27 cellular contexts compared by ENCODE assay signal in genomic region chr1:150056407-150056806, GRCh38.
"Had no signal": no experiment of that assay in that cellular context is flagged by ENCODE, and none has a peak within 500 bp of the region (broad histone marks: within the 10 kb centered on the region; RNA-seq: fewer than 3 reads in every experiment).

No MANE protein-coding gene starts in this region.

- H3K27ac Mint-ChIP-seq: activated CD4-positive, alpha-beta memory T cell treated with anti-CD3 and anti-CD28 coated beads for 36 hours; activated CD4-positive, alpha-beta T cell treated with anti-CD3 and anti-CD28 coated beads, Interleukin-2, amount 10 ng/mL, durations not matched to agents 7 days and 5 days; activated naive CD4-positive, alpha-beta T cell treated with anti-CD3 and anti-CD28 coated beads, Interleukin-2, amount 50 U/mL, for 72 hours; activated naive CD8-positive, alpha-beta T cell treated with anti-CD3 and anti-CD28 coated beads, Interleukin-2, amount 50 U/mL, for 24 hours; T-cell had no signal

- H3K4me1 ChIP-seq: body of pancreas, SJSA1 had no signal

- H3K36me3 Mint-ChIP-seq: activated CD4-positive, alpha-beta memory T cell treated with anti-CD3 and anti-CD28 coated beads for 36 hours; activated naive CD4-positive, alpha-beta T cell treated with anti-CD3 and anti-CD28 coated beads, Interleukin-2, amount 50 U/mL, for 72 hours; T-cell had no signal

- H3K36me3 ChIP-seq: ascending aorta, SJSA1 had no signal

- H3K9me3 Mint-ChIP-seq: activated CD4-positive, alpha-beta memory T cell treated with anti-CD3 and anti-CD28 coated beads for 36 hours; activated CD4-positive, alpha-beta T cell treated with anti-CD3 and anti-CD28 coated beads, Interleukin-2, amount 10 ng/mL, durations not matched to agents 7 days and 5 days; activated naive CD4-positive, alpha-beta T cell treated with anti-CD3 and anti-CD28 coated beads, Interleukin-2, amount 50 U/mL, for 72 hours; activated naive CD8-positive, alpha-beta T cell treated with anti-CD3 and anti-CD28 coated beads, Interleukin-2, amount 50 U/mL, for 24 hours; activated T-cell treated with anti-CD3 and anti-CD28 coated beads, Interleukin-2, amount 50 U/mL, for 4 hours; T-cell had no signal

- H3K27me3 ChIP-seq: ascending aorta, body of pancreas, SJSA1 had no signal

- DNase-seq: activated CD4-positive, alpha-beta memory T cell treated with anti-CD3 and anti-CD28 coated beads for 36 hours; activated CD4-positive, alpha-beta T cell treated with anti-CD3 and anti-CD28 coated beads, Interleukin-2, amount 10 ng/mL, durations not matched to agents 7 days and 5 days; activated CD4-positive, CD25-positive, alpha-beta regulatory T cell; activated CD8-positive, alpha-beta memory T cell treated with anti-CD3 and anti-CD28 coated beads for 24 hours; activated effector memory CD4-positive, alpha-beta T cell treated with anti-CD3 and anti-CD28 coated beads, Interleukin-2, amount 50 U/mL, for 16 hours; activated naive CD4-positive, alpha-beta T cell treated with Interleukin-2 at 50 U/mL for 16 hours; activated naive CD8-positive, alpha-beta T cell treated with anti-CD3 and anti-CD28 coated beads, Interleukin-2, amount 50 U/mL, for 24 hours; activated T-cell treated with anti-CD3 and anti-CD28 coated beads, Interleukin-2, amount 50 U/mL, for 4 hours; amniotic stem cell; body of pancreas; central memory CD4-positive, alpha-beta T cell; Karpas-422; MM.1S; NCI-H1105; NCI-H1436; NCI-H187; NCI-H2081; NCI-H446; NCI-H524; T-cell; T-helper 2 cell; T1000 had no signal

- H3K4me3 Mint-ChIP-seq: activated CD4-positive, alpha-beta memory T cell treated with anti-CD3 and anti-CD28 coated beads for 36 hours; activated CD4-positive, alpha-beta T cell treated with anti-CD3 and anti-CD28 coated beads, Interleukin-2, amount 10 ng/mL, durations not matched to agents 7 days and 5 days; activated naive CD8-positive, alpha-beta T cell treated with anti-CD3 and anti-CD28 coated beads, Interleukin-2, amount 50 U/mL, for 24 hours; activated T-cell treated with anti-CD3 and anti-CD28 coated beads, Interleukin-2, amount 50 U/mL, for 4 hours; T-cell had no signal

- H3K27ac ChIP-seq: ascending aorta, body of pancreas, SJSA1, VCaP had no signal

- H3K4me3 ChIP-seq: ascending aorta, body of pancreas, K562, SJSA1 had no signal

- H3K27me3 Mint-ChIP-seq: activated CD4-positive, alpha-beta memory T cell treated with anti-CD3 and anti-CD28 coated beads for 36 hours; T-cell had no signal

- H3K4me1 Mint-ChIP-seq: activated naive CD8-positive, alpha-beta T cell treated with anti-CD3 and anti-CD28 coated beads, Interleukin-2, amount 50 U/mL, for 24 hours; T-cell had no signal

- H3K9me3 ChIP-seq: ascending aorta, body of pancreas, SJSA1 had no signal
